In the genomic region with DNA sequence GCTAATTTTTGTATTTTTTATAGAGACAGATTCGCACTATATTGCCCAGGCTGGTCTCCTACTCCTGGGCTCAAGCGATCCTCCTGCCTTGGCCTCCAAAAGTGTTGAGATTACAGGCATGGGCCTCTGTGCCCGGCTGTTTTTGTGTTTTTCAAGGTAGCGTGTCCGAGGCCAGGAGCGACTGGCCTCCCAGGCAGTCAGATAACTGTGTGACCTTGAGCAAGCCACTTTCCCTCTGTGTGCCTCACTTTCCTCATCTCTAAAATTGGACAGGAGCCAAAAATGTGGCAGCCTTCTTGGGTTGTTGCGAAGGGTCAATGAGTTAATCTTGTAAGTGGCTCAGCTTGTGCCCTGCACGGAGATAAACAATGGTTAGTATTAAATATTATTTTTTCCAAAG, we compare ENCODE assay signal across 11 cellular contexts. TPM values are rescaled to one million over a fixed set of nuclear protein-coding genes. Genes with fewer than 3 reads are reported as not detected.
DNase-seq lines count a peak whose midpoint lies in the region; ATAC-seq and TF ChIP-seq lines count a peak whose summit lies in the region.
"Had no signal": no experiment of that assay in that cellular context is flagged by ENCODE, and none has a peak within 500 bp of the region (broad histone marks: within the 10 kb centered on the region; RNA-seq: fewer than 3 reads in every experiment).

No MANE protein-coding gene starts in this region.

- peaks cover 65% of the 10 kb centered on the region for H3K4me1 Mint-ChIP-seq in activated naive CD4-positive, alpha-beta T cell treated with anti-CD3 and anti-CD28 coated beads, Interleukin-2, amount 50 U/mL, for 24 hours
- H3K4me1 Mint-ChIP-seq in WTC11 (peaks cover 35% of the 10 kb centered on the region), memory B cell (peaks cover 44% of the 10 kb centered on the region)

- H3K4me3 Mint-ChIP-seq in activated naive CD4-positive, alpha-beta T cell treated with anti-CD3 and anti-CD28 coated beads, Interleukin-2, amount 50 U/mL, for 24 hours: peak overlapping the region; percentile 94
- peak overlapping the region; percentile 86 for H3K4me3 Mint-ChIP-seq in WTC11
- peak overlapping the region; percentile 94 for H3K4me3 Mint-ChIP-seq in memory B cell

- TF ChIP-seq POLR2A in transverse colon (IDR thresholded peaks at IDR 0.05): no peak

- TF ChIP-seq CTCF in WTC11 (IDR thresholded peaks at IDR 0.05) (no peak), transverse colon (IDR thresholded peaks at IDR 0.05) (no peak)

- DNase-seq in activated naive CD4-positive, alpha-beta T cell treated with anti-CD3 and anti-CD28 coated beads, Interleukin-2, amount 50 U/mL, for 16 hours: no peak
- DNase-seq in WTC11 (ENCODE audit: low spot score) (no peak), memory B cell (ENCODE audit: low spot score in 2 of 2) (no peak), transverse colon (no peak), NCI-H524 treated with DMSO at 0.1 percent for 48 hours (lab: John Stamatoyannopoulos, UW) (no peak), ureter (ENCODE audit: low spot score) (no peak), activated gamma-delta T cell (lab: John Stamatoyannopoulos, UW) (no peak)
- DNase-seq: mesendoderm had no signal

- POLR2A ChIA-PET in WTC11 (lab: Charles Lee): interaction anchor here (2.5 kb wide), 1 partner anchor 63 kb away, joined by 7 read pairs; a partner anchor contains a TSS

- no peaks in the 10 kb centered on the region for H3K9me3 Mint-ChIP-seq in activated naive CD4-positive, alpha-beta T cell treated with anti-CD3 and anti-CD28 coated beads, Interleukin-2, amount 50 U/mL, for 24 hours
- no peaks in the 10 kb centered on the region for H3K9me3 Mint-ChIP-seq in WTC11
- H3K9me3 Mint-ChIP-seq in memory B cell: peaks cover 2% of the 10 kb centered on the region

- 87% methylated on average over 8 of the region's 8 CpGs; no CpG with 5 or more reads in 1 of the 2 donors for WGBS in transverse colon (ENCODE audit: low coverage in 1 of 2), 2 donors

- CTCF ChIA-PET in WTC11 (lab: Charles Lee): interaction anchor here (0.6 kb wide), 1 partner anchor 147 kb away, joined by 3 read pairs; no protein-coding TSS in a partner anchor

- H3K27ac Mint-ChIP-seq in activated naive CD4-positive, alpha-beta T cell treated with anti-CD3 and anti-CD28 coated beads, Interleukin-2, amount 50 U/mL, for 24 hours: peak overlapping the region; percentile 91
- H3K27ac Mint-ChIP-seq in WTC11 (peak overlapping the region; percentile 91; the same call in 1 of the 2 replicates), memory B cell (peak overlapping the region; percentile 93)

- no peaks in the 10 kb centered on the region for H3K27me3 ChIP-seq in transverse colon

- peaks cover 0 to 47% (median 31%) of the 10 kb centered on the region in 4 donors for H3K4me1 ChIP-seq in transverse colon

- intact Hi-C loops in transverse colon (cut with DNase I; ENCODE audit: low total_unique reads): loop anchor here (10.0 kb wide), 1 partner anchor 97 kb away; a partner anchor contains a TSS

- no peak overlapping the region for H3K4me3 ChIP-seq in transverse colon
- H3K4me3 ChIP-seq: SK-N-MC had no signal

- no peaks in the 10 kb centered on the region for H3K27me3 Mint-ChIP-seq in activated naive CD4-positive, alpha-beta T cell treated with anti-CD3 and anti-CD28 coated beads, Interleukin-2, amount 50 U/mL, for 24 hours
- H3K27me3 Mint-ChIP-seq in WTC11 (ENCODE audit: low read depth) (no peaks in the 10 kb centered on the region), memory B cell (no peaks in the 10 kb centered on the region)

- no peaks in the 10 kb centered on the region for H3K9me3 ChIP-seq in transverse colon

- no peaks in the 10 kb centered on the region for H3K36me3 ChIP-seq in transverse colon

- in situ Hi-C loops in transverse colon (cut with MboI; ENCODE audit: low pct_ligation_motif_present in 1 of 4, low pct_unique_long_range_greater_than_20kb in 1 of 4, low sequenced_read_pairs in 3 of 4): no loop called here

- H3K36me3 Mint-ChIP-seq in activated naive CD4-positive, alpha-beta T cell treated with anti-CD3 and anti-CD28 coated beads, Interleukin-2, amount 50 U/mL, for 24 hours: peaks cover 6% of the 10 kb centered on the region
- peaks cover 3% of the 10 kb centered on the region for H3K36me3 Mint-ChIP-seq in WTC11
- H3K36me3 Mint-ChIP-seq in memory B cell: peaks cover 6% of the 10 kb centered on the region

- ATAC-seq in WTC11 (no peak), memory B cell (ENCODE audit: low read depth) (no peak)
- ATAC-seq: esophagus mucosa had no signal

- TF ChIP-seq EP300 in transverse colon (IDR thresholded peaks at IDR 0.05; ENCODE audit: low read depth): no peak

- H3K27ac ChIP-seq in transverse colon: peak overlapping the region; percentile 28 to 93 (median 86)
- H3K27ac ChIP-seq: SK-N-MC had no signal

TF ChIP-seq in WTC11, 78 proteins besides CTCF, POLR2A, EP300 and RAD21 (continues in another document):
- TF ChIP-seq, protein P1, sequence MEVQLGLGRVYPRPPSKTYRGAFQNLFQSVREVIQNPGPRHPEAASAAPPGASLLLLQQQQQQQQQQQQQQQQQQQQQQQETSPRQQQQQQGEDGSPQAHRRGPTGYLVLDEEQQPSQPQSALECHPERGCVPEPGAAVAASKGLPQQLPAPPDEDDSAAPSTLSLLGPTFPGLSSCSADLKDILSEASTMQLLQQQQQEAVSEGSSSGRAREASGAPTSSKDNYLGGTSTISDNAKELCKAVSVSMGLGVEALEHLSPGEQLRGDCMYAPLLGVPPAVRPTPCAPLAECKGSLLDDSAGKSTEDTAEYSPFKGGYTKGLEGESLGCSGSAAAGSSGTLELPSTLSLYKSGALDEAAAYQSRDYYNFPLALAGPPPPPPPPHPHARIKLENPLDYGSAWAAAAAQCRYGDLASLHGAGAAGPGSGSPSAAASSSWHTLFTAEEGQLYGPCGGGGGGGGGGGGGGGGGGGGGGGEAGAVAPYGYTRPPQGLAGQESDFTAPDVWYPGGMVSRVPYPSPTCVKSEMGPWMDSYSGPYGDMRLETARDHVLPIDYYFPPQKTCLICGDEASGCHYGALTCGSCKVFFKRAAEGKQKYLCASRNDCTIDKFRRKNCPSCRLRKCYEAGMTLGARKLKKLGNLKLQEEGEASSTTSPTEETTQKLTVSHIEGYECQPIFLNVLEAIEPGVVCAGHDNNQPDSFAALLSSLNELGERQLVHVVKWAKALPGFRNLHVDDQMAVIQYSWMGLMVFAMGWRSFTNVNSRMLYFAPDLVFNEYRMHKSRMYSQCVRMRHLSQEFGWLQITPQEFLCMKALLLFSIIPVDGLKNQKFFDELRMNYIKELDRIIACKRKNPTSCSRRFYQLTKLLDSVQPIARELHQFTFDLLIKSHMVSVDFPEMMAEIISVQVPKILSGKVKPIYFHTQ (CRISPR knock-in tag; IDR thresholded peaks at IDR 0.05): no peak
- TF ChIP-seq, protein P2, sequence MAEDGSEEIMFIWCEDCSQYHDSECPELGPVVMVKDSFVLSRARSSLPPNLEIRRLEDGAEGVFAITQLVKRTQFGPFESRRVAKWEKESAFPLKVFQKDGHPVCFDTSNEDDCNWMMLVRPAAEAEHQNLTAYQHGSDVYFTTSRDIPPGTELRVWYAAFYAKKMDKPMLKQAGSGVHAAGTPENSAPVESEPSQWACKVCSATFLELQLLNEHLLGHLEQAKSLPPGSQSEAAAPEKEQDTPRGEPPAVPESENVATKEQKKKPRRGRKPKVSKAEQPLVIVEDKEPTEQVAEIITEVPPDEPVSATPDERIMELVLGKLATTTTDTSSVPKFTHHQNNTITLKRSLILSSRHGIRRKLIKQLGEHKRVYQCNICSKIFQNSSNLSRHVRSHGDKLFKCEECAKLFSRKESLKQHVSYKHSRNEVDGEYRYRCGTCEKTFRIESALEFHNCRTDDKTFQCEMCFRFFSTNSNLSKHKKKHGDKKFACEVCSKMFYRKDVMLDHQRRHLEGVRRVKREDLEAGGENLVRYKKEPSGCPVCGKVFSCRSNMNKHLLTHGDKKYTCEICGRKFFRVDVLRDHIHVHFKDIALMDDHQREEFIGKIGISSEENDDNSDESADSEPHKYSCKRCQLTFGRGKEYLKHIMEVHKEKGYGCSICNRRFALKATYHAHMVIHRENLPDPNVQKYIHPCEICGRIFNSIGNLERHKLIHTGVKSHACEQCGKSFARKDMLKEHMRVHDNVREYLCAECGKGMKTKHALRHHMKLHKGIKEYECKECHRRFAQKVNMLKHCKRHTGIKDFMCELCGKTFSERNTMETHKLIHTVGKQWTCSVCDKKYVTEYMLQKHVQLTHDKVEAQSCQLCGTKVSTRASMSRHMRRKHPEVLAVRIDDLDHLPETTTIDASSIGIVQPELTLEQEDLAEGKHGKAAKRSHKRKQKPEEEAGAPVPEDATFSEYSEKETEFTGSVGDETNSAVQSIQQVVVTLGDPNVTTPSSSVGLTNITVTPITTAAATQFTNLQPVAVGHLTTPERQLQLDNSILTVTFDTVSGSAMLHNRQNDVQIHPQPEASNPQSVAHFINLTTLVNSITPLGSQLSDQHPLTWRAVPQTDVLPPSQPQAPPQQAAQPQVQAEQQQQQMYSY (CRISPR knock-in tag; IDR thresholded peaks at IDR 0.05): no peak
- TF ChIP-seq ZNF317 (CRISPR knock-in tag; IDR thresholded peaks at IDR 0.05; ENCODE audit: borderline replicate concordance, low read depth) (no peak), HMGA2 (CRISPR knock-in tag; IDR thresholded peaks at IDR 0.05) (no peak), FOXJ3 (CRISPR knock-in tag; IDR thresholded peaks at IDR 0.05; ENCODE audit: borderline replicate concordance) (no peak), MXD4 (CRISPR knock-in tag; IDR thresholded peaks at IDR 0.05; ENCODE audit: borderline replicate concordance) (no peak), IRF2 (CRISPR knock-in tag; IDR thresholded peaks at IDR 0.05; ENCODE audit: borderline replicate concordance, low read depth) (no peak), RORB (CRISPR knock-in tag; IDR thresholded peaks at IDR 0.05) (no peak), NR2C2 (CRISPR knock-in tag; IDR thresholded peaks at IDR 0.05) (no peak), SMAD3 (CRISPR knock-in tag; IDR thresholded peaks at IDR 0.05; ENCODE audit: borderline replicate concordance) (no peak)
- TF ChIP-seq, protein P3, sequence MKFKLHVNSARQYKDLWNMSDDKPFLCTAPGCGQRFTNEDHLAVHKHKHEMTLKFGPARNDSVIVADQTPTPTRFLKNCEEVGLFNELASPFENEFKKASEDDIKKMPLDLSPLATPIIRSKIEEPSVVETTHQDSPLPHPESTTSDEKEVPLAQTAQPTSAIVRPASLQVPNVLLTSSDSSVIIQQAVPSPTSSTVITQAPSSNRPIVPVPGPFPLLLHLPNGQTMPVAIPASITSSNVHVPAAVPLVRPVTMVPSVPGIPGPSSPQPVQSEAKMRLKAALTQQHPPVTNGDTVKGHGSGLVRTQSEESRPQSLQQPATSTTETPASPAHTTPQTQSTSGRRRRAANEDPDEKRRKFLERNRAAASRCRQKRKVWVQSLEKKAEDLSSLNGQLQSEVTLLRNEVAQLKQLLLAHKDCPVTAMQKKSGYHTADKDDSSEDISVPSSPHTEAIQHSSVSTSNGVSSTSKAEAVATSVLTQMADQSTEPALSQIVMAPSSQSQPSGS (CRISPR knock-in tag; IDR thresholded peaks at IDR 0.05; ENCODE audit: borderline replicate concordance, low read depth): no peak

RNA-seq across cellular contexts. Expression of a gene that starts 2.4 kb away (rescaled TPM):
- 61.9 to 64.9 TPM (median 63.9 TPM) in 3 replicates for total RNA-seq in WTC11 (2021)
- total RNA-seq in transverse colon: 10 to 100 TPM; 17.1 to 67.3 (median 36.9) TPM
- total RNA-seq in ureter: 46.9 TPM
